8 cellular contexts compared by ENCODE assay signal in the genomic region with DNA sequence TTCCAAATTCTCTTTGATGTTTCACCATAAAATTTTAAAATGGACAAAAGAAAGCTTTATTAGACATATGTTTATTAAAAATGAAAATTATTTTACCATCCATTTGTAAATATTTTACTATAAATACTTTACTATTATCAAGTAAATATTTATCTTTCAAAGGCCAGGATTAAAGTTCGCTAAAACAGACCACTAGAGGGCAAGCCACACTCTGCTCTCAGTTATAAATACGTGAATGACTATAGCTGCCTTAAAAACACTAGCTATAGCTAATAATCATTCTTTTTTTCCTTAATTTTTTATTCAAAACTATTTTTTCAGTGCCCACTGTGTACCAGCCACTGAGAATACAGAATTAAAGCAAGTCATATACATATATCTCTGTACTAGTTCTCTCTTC. TPM values are rescaled to one million over a fixed set of nuclear protein-coding genes. Genes with fewer than 3 reads are reported as not detected.
DNase-seq lines count a peak whose midpoint lies in the region; ATAC-seq, FAIRE-seq and TF ChIP-seq lines count a peak whose summit lies in the region.

No MANE protein-coding gene starts in this region.

- H2AK5ac ChIP-seq in IMR-90 (ENCODE audit: low read depth, low read length) = no peak overlapping the region

- WGBS in IMR-90 (ENCODE audit: extremely low coverage in 2 of 2, insufficient read length in 1 of 2), 2 experiments = no CpG with 5 or more reads among the region's 2 CpGs

- POLR2A ChIA-PET in IMR-90 (lab: Charles Lee; ENCODE audit: unreplicated experiment) = no interaction called here

- peak; percentile 38 for TF ChIP-seq RAD21 in IMR-90 (IDR thresholded peaks at IDR 0.05; ENCODE audit: low read length)

- peak; percentile 13 for DNase-seq in IMR-90
- peak; percentile 16 for DNase-seq in astrocyte (ENCODE audit: low read depth)
- no peak for DNase-seq in lower lobe of right lung
- DNase-seq in activated CD4-positive, alpha-beta T cell treated with anti-CD3 and anti-CD28 coated beads, Interleukin-2, amount 50 U/mL, for 4 hours = no peak
- DNase-seq in NCI-H187 (lab: John Stamatoyannopoulos, UW) = no peak
- DNase-seq in SKM-1 treated with dmso at 0.1 percent for 144 hours (lab: John Stamatoyannopoulos, UW; ENCODE audit: unreplicated experiment) = no peak
- no peak for DNase-seq in SHP77 treated with DMSO at 0.1 percent for 48 hours (lab: John Stamatoyannopoulos, UW)

- H3K27ac ChIP-seq in DOHH2 (ENCODE audit: low read depth, low read length) (no peak overlapping the region), IMR-90 (ENCODE audit: insufficient read depth, low read length) (no peak overlapping the region), astrocyte (ENCODE audit: low read depth, low read length) (no peak overlapping the region), lower lobe of right lung (no peak overlapping the region)

- H3K4me1 ChIP-seq in DOHH2 (ENCODE audit: control insufficient read depth, low read length) (no peaks in the 10 kb centered on the region), IMR-90 (ENCODE audit: control insufficient read depth, insufficient read depth, low read length) (no peaks in the 10 kb centered on the region; the same call in 1 of the 2 replicates), astrocyte (ENCODE audit: insufficient read depth, low read length) (peaks cover 18% of the 10 kb centered on the region), lower lobe of right lung (peaks cover 4% of the 10 kb centered on the region)

- H3K27me3 ChIP-seq in DOHH2 (ENCODE audit: control insufficient read depth, low read length) (no peaks in the 10 kb centered on the region), IMR-90 (ENCODE audit: control insufficient read depth, insufficient read depth, low read length) (no peaks in the 10 kb centered on the region), astrocyte (ENCODE audit: insufficient read depth, low read length) (no peaks in the 10 kb centered on the region), lower lobe of right lung (ENCODE audit: low read depth) (no peaks in the 10 kb centered on the region)

- H3K79me2 ChIP-seq in DOHH2 (ENCODE audit: control insufficient read depth, low read length) (no peaks in the 10 kb centered on the region), astrocyte (ENCODE audit: insufficient read depth, low read length) (no peaks in the 10 kb centered on the region)

- no peaks in the 10 kb centered on the region for H3K79me1 ChIP-seq in IMR-90 (ENCODE audit: low read depth in 1 of 2, low read length in 2 of 2)

- H3K9me1 ChIP-seq in IMR-90 (ENCODE audit: insufficient read depth, low read length) = no peaks in the 10 kb centered on the region

- H3K4me2 ChIP-seq in DOHH2 (ENCODE audit: low read length) (no peak overlapping the region), IMR-90 (ENCODE audit: low read depth, low read length) (no peak overlapping the region), astrocyte (ENCODE audit: low read length) (no peak overlapping the region)

- H3K4me3 ChIP-seq in DOHH2 (ENCODE audit: low read length) = no peak overlapping the region
- no peak overlapping the region for H3K4me3 ChIP-seq in IMR-90 (ENCODE audit: insufficient read depth, low read depth, low read length)
- H3K4me3 ChIP-seq in astrocyte (ENCODE audit: insufficient read depth, low read depth, low read length) = no peak overlapping the region
- H3K4me3 ChIP-seq in lower lobe of right lung = no peak overlapping the region

- H3K36me3 Mint-ChIP-seq in astrocyte (ENCODE audit: low read depth, unreplicated experiment) = no peaks in the 10 kb centered on the region

- peaks cover 33% of the 10 kb centered on the region for H3K4me1 Mint-ChIP-seq in astrocyte (ENCODE audit: low read depth, unreplicated experiment)

- no peak for TF ChIP-seq POLR2A in IMR-90 (IDR thresholded peaks at IDR 0.05; ENCODE audit: low read depth, low read length)

- H4K5ac ChIP-seq in IMR-90 (ENCODE audit: low read depth, low read length) = no peak overlapping the region

- in situ Hi-C loops in IMR-90 (cut with MboI; ENCODE audit: low sequenced_read_pairs) = no loop called here

- H2BK5ac ChIP-seq in IMR-90 (ENCODE audit: low read depth, low read length, poor library complexity, severe bottlenecking) = no peak overlapping the region

- peak; percentile 30 for TF ChIP-seq CTCF in DOHH2 (IDR thresholded peaks at IDR 0.05; ENCODE audit: low read depth, low read length, poor library complexity, severe bottlenecking)
- peak; percentile 50 for TF ChIP-seq CTCF in IMR-90 (conservative IDR thresholded peaks at IDR 0.05; ENCODE audit: low read depth, low read length)
- peak; percentile 59 for TF ChIP-seq CTCF in astrocyte (IDR thresholded peaks at IDR 0.05; ENCODE audit: insufficient read depth, low read depth, low read length)
- TF ChIP-seq CTCF in lower lobe of right lung (IDR thresholded peaks at IDR 0.05) = peak; percentile 51

- dilution Hi-C loops in IMR-90 (cut with HindIII; ENCODE audit: low sequenced_read_pairs, unreplicated experiment) = no loop called here

- H3F3A ChIP-seq in DOHH2 (ENCODE audit: control insufficient read depth, insufficient read depth) = no peaks in the 10 kb centered on the region

- H3K4ac ChIP-seq in IMR-90 (ENCODE audit: low read depth, low read length) = no peak overlapping the region

- H4K20me1 ChIP-seq in DOHH2 (ENCODE audit: control insufficient read depth, insufficient read depth, low read depth, low read length) (no peaks in the 10 kb centered on the region), IMR-90 (ENCODE audit: insufficient read depth, low read length) (no peaks in the 10 kb centered on the region), astrocyte (ENCODE audit: insufficient read depth, low read length) (no peaks in the 10 kb centered on the region)

- H2AFZ ChIP-seq in IMR-90 (replicated peaks; ENCODE audit: low read length, poor library complexity) (no peak overlapping the region), astrocyte (ENCODE audit: low read depth, low read length) (no peak overlapping the region)

- H3K36me3 ChIP-seq in DOHH2 (ENCODE audit: control insufficient read depth, low read length) = no peaks in the 10 kb centered on the region
- no peaks in the 10 kb centered on the region for H3K36me3 ChIP-seq in IMR-90 (ENCODE audit: control insufficient read depth, insufficient read depth, low read length)
- H3K36me3 ChIP-seq in astrocyte (ENCODE audit: insufficient read depth, low read length) = no peaks in the 10 kb centered on the region
- H3K36me3 ChIP-seq in lower lobe of right lung = no peaks in the 10 kb centered on the region

- no peak overlapping the region for H2AK9ac ChIP-seq in IMR-90 (replicated peaks; ENCODE audit: low read depth, low read length, poor library complexity)

- H3K18ac ChIP-seq in IMR-90 (ENCODE audit: low read depth, low read length) = no peak overlapping the region

- FAIRE-seq in astrocyte (lab: Jason Lieb, UNC) = no peak

- H3K23ac ChIP-seq in IMR-90 (ENCODE audit: low read depth, low read length) = no peak overlapping the region

- no peaks in the 10 kb centered on the region for H3K9me3 Mint-ChIP-seq in astrocyte (ENCODE audit: unreplicated experiment)

- CTCF ChIA-PET in IMR-90 (lab: Yijun Ruan, JAX) = interaction anchor here (0.6 to 2.4 kb wide), 7 partner anchors 8 to 118 kb away, joined by 3 to 12 read pairs (median 4); no protein-coding TSS in a partner anchor

- ATAC-seq in IMR-90 (ENCODE audit: low read depth) (peak; percentile 64), lower lobe of right lung (no peak)

- no peak overlapping the region for H3K14ac ChIP-seq in IMR-90 (replicated peaks; ENCODE audit: low read depth, low read length)

- H3K9me2 ChIP-seq in DOHH2 (replicated peaks; ENCODE audit: control insufficient read depth, low read length) = no peaks in the 10 kb centered on the region

- no peak overlapping the region for H3K27ac Mint-ChIP-seq in astrocyte (ENCODE audit: unreplicated experiment)

- no peaks in the 10 kb centered on the region for H3K9me3 ChIP-seq in DOHH2 (ENCODE audit: control insufficient read depth, insufficient read depth, low read length)
- no peaks in the 10 kb centered on the region for H3K9me3 ChIP-seq in IMR-90 (ENCODE audit: control insufficient read depth, insufficient read depth, low read length)
- H3K9me3 ChIP-seq in astrocyte (ENCODE audit: insufficient read depth, low read depth, low read length) = no peaks in the 10 kb centered on the region
- no peaks in the 10 kb centered on the region for H3K9me3 ChIP-seq in lower lobe of right lung

- no peak overlapping the region for H4K8ac ChIP-seq in IMR-90 (ENCODE audit: low read depth in 2 of 2, low read length in 2 of 2)

- BruUV-seq in IMR-90 (replicated peaks; lab: Mats Ljungman, UMichigan) = no TSS peak

- H2BK15ac ChIP-seq in IMR-90 (ENCODE audit: low read depth, low read length) = no peak overlapping the region

- H3K4me3 Mint-ChIP-seq in astrocyte (ENCODE audit: unreplicated experiment) = no peak overlapping the region

- H3K9ac ChIP-seq in IMR-90 (ENCODE audit: low read depth, low read length) (no peak overlapping the region), astrocyte (ENCODE audit: low read length) (no peak overlapping the region)

- H3K27me3 Mint-ChIP-seq in astrocyte (ENCODE audit: low read depth, unreplicated experiment) = no peaks in the 10 kb centered on the region

- no peak overlapping the region for H2BK20ac ChIP-seq in IMR-90 (ENCODE audit: low read depth, low read length)

- H3K56ac ChIP-seq in IMR-90 (ENCODE audit: extremely low read depth, insufficient read depth, low read length) = no peak overlapping the region

- no peak overlapping the region for H2BK120ac ChIP-seq in IMR-90 (ENCODE audit: low read depth, low read length)

- H4K91ac ChIP-seq in IMR-90 (ENCODE audit: insufficient read depth, low read depth, low read length) = no peak overlapping the region

- intact Hi-C loops in IMR-90 (cut with micrococcal nuclease) = loop anchor here (10.0 kb wide), 1 partner anchor 345 kb away; no protein-coding TSS in a partner anchor
- intact Hi-C loops in lower lobe of right lung (cut with DNase I) = no loop called here

TF ChIP-seq in IMR-90, 13 proteins besides CTCF, POLR2A, EP300 and RAD21:
- TF ChIP-seq RFX5 (IDR thresholded peaks at IDR 0.05; ENCODE audit: low read depth, low read length) = no peak

RNA-seq across cellular contexts. Expression of gene UNC5C, which starts 38.6 kb away (rescaled TPM):
- total RNA-seq in IMR-90 (2012; rRNA removed) (under 0.01 TPM in 1 of 2 replicates, not detected in the other), astrocyte (3.1 and 5.7 TPM in 2 replicates), lower lobe of right lung (5.1 TPM)
- under 0.01 TPM in 1 of 2 replicates, not detected in the other for polyA plus RNA-seq in IMR-90 (2012; rRNA removed)
- not detected in 2 replicates for polyA plus RNA-seq in IMR-90 (2012; cell fraction: cytosol; rRNA removed)
- not detected in 2 replicates for polyA plus RNA-seq in IMR-90 (2012; cell fraction: nucleus; rRNA removed; ENCODE audit: low replicate concordance)

Comparison
In these comparisons a context has a peak if more than half of its experiments do, and no peak if none do; other contexts are left out.
1. DNase-seq: peak in IMR-90 (single experiment) and astrocyte (single experiment); none in lower lobe of right lung (single experiment), activated CD4-positive, alpha-beta T cell treated with anti-CD3 and anti-CD28 coated beads, Interleukin-2, amount 50 U/mL, for 4 hours (0 of 2), NCI-H187 (0 of 2), SKM-1 treated with dmso at 0.1 percent for 144 hours (single experiment) and SHP77 treated with DMSO at 0.1 percent for 48 hours (single experiment).
2. Peak in every context shown above with its lines, with median percentiles within 50 percentile points of each other: CTCF ChIP-seq.